In the genomic region with DNA sequence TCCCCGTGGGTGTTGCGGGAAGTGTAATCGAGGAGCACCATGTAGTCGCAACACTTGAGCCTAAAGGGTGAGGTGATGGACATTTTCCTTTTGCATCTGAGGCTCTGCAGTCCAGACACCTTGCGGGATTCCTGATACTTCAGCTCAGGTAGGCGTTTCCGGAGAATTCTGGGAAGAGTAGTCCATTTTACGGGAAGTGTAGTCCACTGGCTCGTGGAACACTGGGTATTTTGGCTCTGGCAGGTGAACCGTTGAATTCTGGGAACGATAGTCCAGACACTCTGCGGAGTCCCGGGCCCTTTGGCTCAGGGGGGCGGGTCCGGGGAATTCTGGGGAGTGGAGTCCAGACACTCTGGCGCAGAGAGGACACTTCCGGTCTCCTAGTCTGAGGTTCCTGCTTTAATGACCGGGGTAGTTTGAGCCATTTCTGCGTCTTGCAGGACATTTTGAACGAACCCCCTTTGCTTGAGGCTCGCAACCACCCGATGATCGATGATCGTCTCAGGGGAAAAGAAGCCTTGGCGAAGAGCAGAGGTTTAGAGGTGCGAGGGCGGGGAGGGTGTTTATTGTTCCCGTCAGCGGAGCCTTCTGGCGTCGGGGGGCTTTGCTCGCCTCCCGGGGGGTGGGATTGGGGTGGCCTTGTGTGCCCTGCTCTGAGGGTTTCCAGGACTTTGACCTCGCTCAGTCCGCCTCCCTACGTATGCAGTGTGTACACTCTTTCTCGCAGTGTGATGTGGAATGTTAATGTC, we compare ENCODE assay signal across 8 cellular contexts. TPM values are rescaled to one million over a fixed set of nuclear protein-coding genes. Genes with fewer than 3 reads are reported as not detected.
A peak's percentile ranks its signal among the peaks of the same experiment; 100 is the strongest.
DNase-seq lines count a peak whose midpoint lies in the region; ATAC-seq and TF ChIP-seq lines count a peak whose summit lies in the region.

A gene (plus strand): TSS at position 383 of the 749 bp plus-strand sequence. CDS start 3,141 bp downstream, outside the sequence.

- H3K9me3 ChIP-seq in fibroblast of lung (ENCODE audit: control insufficient read depth, insufficient read depth, low read depth, low read length) (no peaks in the 10 kb centered on the region), muscle layer of colon (ENCODE audit: low read length) (peaks cover 5% of the 10 kb centered on the region)

- TF ChIP-seq CTCF in GM13977 (IDR thresholded peaks at IDR 0.05; ENCODE audit: extremely low read depth, insufficient read depth, missing control alignments) (no peak), fibroblast of lung (conservative IDR thresholded peaks at IDR 0.05 in 1 of 2, IDR thresholded peaks at IDR 0.05 in 1 of 2; ENCODE audit: low read depth in 1 of 2, low read length in 2 of 2) (no peak)

- ATAC-seq in GM18858 (IDR thresholded peaks at IDR 0.05; ENCODE audit: unreplicated experiment) = no peak

- peak within 1 kb of the TSS; percentile 95 for H3K4me2 ChIP-seq in fibroblast of lung (ENCODE audit: extremely low read depth, insufficient read depth, low read length)

- no peaks in the 10 kb centered on the region for H4K20me1 ChIP-seq in fibroblast of lung (ENCODE audit: control insufficient read depth, extremely low read depth, insufficient read depth, low read length)

- H3K4me3 ChIP-seq in fibroblast of lung (replicated peaks in 1 of 4; ENCODE audit: control extremely low read depth in 1 of 4, insufficient read depth in 1 of 4, low read depth in 3 of 4, low read length in 4 of 4) (peak within 1 kb of the TSS; percentile 65 to 94 (median 84)), muscle layer of colon (ENCODE audit: low read depth in 1 of 2, low read length in 2 of 2) (peak within 1 kb of the TSS; percentile 72 to 90)

- H3K36me3 ChIP-seq in fibroblast of lung (ENCODE audit: control insufficient read depth, insufficient read depth, low read length) (peaks cover 2% of the 10 kb centered on the region), muscle layer of colon (ENCODE audit: insufficient read depth, low read length) (peaks cover 15% of the 10 kb centered on the region)

- in situ Hi-C loops in GM13977 (cut with MboI; ENCODE audit: low pct_unique_long_range_greater_than_20kb, low sequenced_read_pairs, unreplicated experiment) = no loop called here

- H2AFZ ChIP-seq in fibroblast of lung (ENCODE audit: low read length) = peak within 1 kb of the TSS; percentile 98

- H3K27me3 ChIP-seq in fibroblast of lung (ENCODE audit: control insufficient read depth, insufficient read depth, low read length) (peaks cover 2% of the 10 kb centered on the region), muscle layer of colon (ENCODE audit: control insufficient read depth in 1 of 2, insufficient read depth in 2 of 2, low read length in 2 of 2) (peaks cover 0 to 8% of the 10 kb centered on the region in 2 donors)

- DNase-seq in GM13977 (ENCODE audit: low spot score) = peak; percentile 76
- peak in 74 of 76 experiments; percentile 23 to 93 (median 76) for DNase-seq in HUDEP-2 (lab: John Stamatoyannopoulos, UW; ENCODE audit: unreplicated experiment in 76 of 76)
- peak; percentile 96 for DNase-seq in RPMI7951 (ENCODE audit: low read depth)
- DNase-seq in activated T-helper 9 cell treated with anti-CD3 and anti-CD28 coated beads, Interleukin-2, amount 50 U/mL, for 16 hours (ENCODE audit: low read depth) = peak; percentile 54
- DNase-seq in fibroblast of lung (ENCODE audit: low read depth in 2 of 2) = peak; percentile 93 to 94
- DNase-seq in stimulated activated CD8-positive, alpha-beta memory T cell treated with anti-CD3 and anti-CD28 coated beads, Interleukin-4, amount 100 ng/mL, for 48 hours = peak; percentile 71

- H3K27ac ChIP-seq in fibroblast of lung (ENCODE audit: insufficient read depth, low read length) (peak within 1 kb of the TSS; percentile 54), muscle layer of colon (ENCODE audit: low read depth, low read length) (peak within 1 kb of the TSS; percentile 70)

- no peaks in the 10 kb centered on the region for H3K4me1 ChIP-seq in fibroblast of lung (ENCODE audit: control insufficient read depth, extremely low read depth, insufficient read depth, low read length)
- peaks cover 17% of the 10 kb centered on the region for H3K4me1 ChIP-seq in muscle layer of colon (ENCODE audit: insufficient read depth, low read length)

- H3K9ac ChIP-seq in fibroblast of lung (ENCODE audit: insufficient read depth, low read length) (peak within 1 kb of the TSS; percentile 74), muscle layer of colon (ENCODE audit: low read length) (peak within 1 kb of the TSS; percentile 58)

- H3K79me2 ChIP-seq in fibroblast of lung (ENCODE audit: control insufficient read depth, insufficient read depth, low read length) = no peaks in the 10 kb centered on the region

RNA-seq across cellular contexts. Expression of the gene that starts here (rescaled TPM):
- total RNA-seq in RPMI7951 (2014; rRNA removed; shearing (Covaris generic)) = 3.6 and 5.3 TPM in 2 replicates
- total RNA-seq in fibroblast of lung = 4.6 and 5.3 TPM in 2 replicates
- polyA plus RNA-seq in fibroblast of lung = 4.3 TPM in 2 replicates
- polyA plus RNA-seq in fibroblast of lung (2012) = 2.2 TPM in 2 replicates
- polyA minus RNA-seq in fibroblast of lung (ENCODE audit: low replicate concordance) = 3.1 TPM in 1 of 2 replicates, not detected in the other
